In genomic region chr3:192515661-192516040, GRCh38 we compare ENCODE assay signal across 13 cellular contexts.
DNase-seq lines count a peak whose midpoint lies in the region; ATAC-seq and TF ChIP-seq lines count a peak whose summit lies in the region.
"Had no signal": no experiment of that assay in that cellular context is flagged by ENCODE, and none has a peak within 500 bp of the region (broad histone marks: within the 10 kb centered on the region; RNA-seq: fewer than 3 reads in every experiment).

No MANE protein-coding gene starts in this region.

- H3K4ac ChIP-seq in mesendoderm (ENCODE audit: low read depth, low read length): no peak overlapping the region

- no peaks in the 10 kb centered on the region for H3K79me2 ChIP-seq in mesendoderm (ENCODE audit: control insufficient read depth, insufficient read depth, low read length)

- H3K18ac ChIP-seq in mesendoderm (ENCODE audit: low read length): no peak overlapping the region

- no peaks in the 10 kb centered on the region for H3K36me3 ChIP-seq in ectodermal cell (ENCODE audit: control insufficient read depth, insufficient read depth, low read length)
- no peaks in the 10 kb centered on the region for H3K36me3 ChIP-seq in mesendoderm (ENCODE audit: control insufficient read depth, insufficient read depth, low read length)

- peaks cover 4% of the 10 kb centered on the region for H3K4me1 Mint-ChIP-seq in type B pancreatic cell (ENCODE audit: unreplicated experiment)

- H3K56ac ChIP-seq in mesendoderm (ENCODE audit: low read length): peak overlapping the region; percentile 77

- no peaks in the 10 kb centered on the region for H3K9me3 ChIP-seq in ectodermal cell (ENCODE audit: control insufficient read depth, low read length)

- H2BK5ac ChIP-seq in mesendoderm (ENCODE audit: low read length): no peak overlapping the region

- no peaks in the 10 kb centered on the region for H3K4me1 ChIP-seq in ectodermal cell (ENCODE audit: control insufficient read depth, insufficient read depth, low read length)
- peaks cover 5% of the 10 kb centered on the region for H3K4me1 ChIP-seq in mesendoderm (ENCODE audit: control insufficient read depth, low read depth, low read length)

- intact Hi-C loops in Right ventricle myocardium superior (cut with DNase I): no loop called here
- intact Hi-C loops in cardiac septum (cut with DNase I): loop anchor here (2.0 kb wide), 1 partner anchor 33 kb away; no protein-coding TSS in a partner anchor

- WGBS in ectodermal cell, 2 experiments: 6 to 7% methylated on average over 10 of the region's 10 CpGs
- WGBS in mesendoderm (ENCODE audit: extremely low coverage, insufficient coverage, low lambda C conversion rate): no CpG with 5 or more reads among the region's 10 CpGs

- no peak overlapping the region for H2BK120ac ChIP-seq in mesendoderm (ENCODE audit: low read depth, low read length)

- no peak overlapping the region for H3K27ac ChIP-seq in ectodermal cell (ENCODE audit: insufficient read depth, low read depth, low read length, poor library complexity, severe bottlenecking)
- no peak overlapping the region for H3K27ac ChIP-seq in mesendoderm (ENCODE audit: low read depth, low read length)

- no peak overlapping the region for H4K8ac ChIP-seq in mesendoderm (ENCODE audit: low read depth, low read length)

- H2AK5ac ChIP-seq in mesendoderm (ENCODE audit: low read length): no peak overlapping the region

- no peak overlapping the region for H3K23ac ChIP-seq in mesendoderm (ENCODE audit: low read length)

- no peaks in the 10 kb centered on the region for H3K36me3 Mint-ChIP-seq in type B pancreatic cell

- H3K27me3 Mint-ChIP-seq in type B pancreatic cell: peaks cover 64% of the 10 kb centered on the region

- H3K79me1 ChIP-seq in mesendoderm (ENCODE audit: low read length): no peaks in the 10 kb centered on the region

- DNase-seq in Right ventricle myocardium superior: no peak
- DNase-seq in cardiac septum (ENCODE audit: low spot score): no peak
- DNase-seq in mesendoderm: peak; percentile 75
- DNase-seq in type B pancreatic cell (ENCODE audit: extremely low spot score, unreplicated experiment): no peak
- no peak for DNase-seq in HuH-7 (ENCODE audit: low spot score)
- DNase-seq in HT-29 (ENCODE audit: low spot score): no peak
- DNase-seq in NCI-H748 treated with DMSO at 0.1 percent for 48 hours (lab: John Stamatoyannopoulos, UW): no peak
- DNase-seq: activated CD4-positive, alpha-beta memory T cell treated with anti-CD3 and anti-CD28 coated beads, Interleukin-2, amount 10 ng/mL, durations not matched to agents 7 days and 5 days; activated naive CD4-positive, alpha-beta T cell treated with anti-CD3 and anti-CD28 coated beads, Interleukin-2, amount 50 U/mL, for 16 hours; cortex of kidney; GF-D8; NCI-H1048 had no signal

- H3K27me3 ChIP-seq in ectodermal cell (ENCODE audit: control insufficient read depth, insufficient read depth, low read length, poor library complexity, severe bottlenecking) (peaks cover 46% of the 10 kb centered on the region), mesendoderm (ENCODE audit: insufficient read depth, low read length, poor library complexity) (no peaks in the 10 kb centered on the region)

- H4K5ac ChIP-seq in mesendoderm (ENCODE audit: low read length): no peak overlapping the region

- H3K9ac ChIP-seq in mesendoderm (ENCODE audit: low read length): peak overlapping the region; percentile 57

- H3K27ac Mint-ChIP-seq in type B pancreatic cell: peak overlapping the region; percentile 92
- H3K27ac Mint-ChIP-seq: activated CD4-positive, alpha-beta memory T cell treated with anti-CD3 and anti-CD28 coated beads, Interleukin-2, amount 10 ng/mL, durations not matched to agents 7 days and 5 days had no signal

- peak overlapping the region; percentile 94 for H3K4me3 Mint-ChIP-seq in type B pancreatic cell
- H3K4me3 Mint-ChIP-seq: activated CD4-positive, alpha-beta memory T cell treated with anti-CD3 and anti-CD28 coated beads, Interleukin-2, amount 10 ng/mL, durations not matched to agents 7 days and 5 days had no signal

- peak overlapping the region; percentile 34 for H3K4me2 ChIP-seq in mesendoderm (ENCODE audit: low read length)

- ATAC-seq in Right ventricle myocardium superior (ENCODE audit: poor library complexity): peak; percentile 11

- no peak for TF ChIP-seq CTCF in type B pancreatic cell (conservative IDR thresholded peaks at IDR 0.05)

- H3K4me3 ChIP-seq in ectodermal cell (ENCODE audit: insufficient read depth, low read depth, low read length): peak overlapping the region; percentile 41
- H3K4me3 ChIP-seq in mesendoderm (ENCODE audit: low read length): peak overlapping the region; percentile 54

- no peak overlapping the region for H2BK15ac ChIP-seq in mesendoderm (replicated peaks; ENCODE audit: low read depth)

- H3K9me3 Mint-ChIP-seq in type B pancreatic cell: no peaks in the 10 kb centered on the region
- H3K9me3 Mint-ChIP-seq: activated CD4-positive, alpha-beta memory T cell treated with anti-CD3 and anti-CD28 coated beads, Interleukin-2, amount 10 ng/mL, durations not matched to agents 7 days and 5 days had no signal
